In the genomic region with DNA sequence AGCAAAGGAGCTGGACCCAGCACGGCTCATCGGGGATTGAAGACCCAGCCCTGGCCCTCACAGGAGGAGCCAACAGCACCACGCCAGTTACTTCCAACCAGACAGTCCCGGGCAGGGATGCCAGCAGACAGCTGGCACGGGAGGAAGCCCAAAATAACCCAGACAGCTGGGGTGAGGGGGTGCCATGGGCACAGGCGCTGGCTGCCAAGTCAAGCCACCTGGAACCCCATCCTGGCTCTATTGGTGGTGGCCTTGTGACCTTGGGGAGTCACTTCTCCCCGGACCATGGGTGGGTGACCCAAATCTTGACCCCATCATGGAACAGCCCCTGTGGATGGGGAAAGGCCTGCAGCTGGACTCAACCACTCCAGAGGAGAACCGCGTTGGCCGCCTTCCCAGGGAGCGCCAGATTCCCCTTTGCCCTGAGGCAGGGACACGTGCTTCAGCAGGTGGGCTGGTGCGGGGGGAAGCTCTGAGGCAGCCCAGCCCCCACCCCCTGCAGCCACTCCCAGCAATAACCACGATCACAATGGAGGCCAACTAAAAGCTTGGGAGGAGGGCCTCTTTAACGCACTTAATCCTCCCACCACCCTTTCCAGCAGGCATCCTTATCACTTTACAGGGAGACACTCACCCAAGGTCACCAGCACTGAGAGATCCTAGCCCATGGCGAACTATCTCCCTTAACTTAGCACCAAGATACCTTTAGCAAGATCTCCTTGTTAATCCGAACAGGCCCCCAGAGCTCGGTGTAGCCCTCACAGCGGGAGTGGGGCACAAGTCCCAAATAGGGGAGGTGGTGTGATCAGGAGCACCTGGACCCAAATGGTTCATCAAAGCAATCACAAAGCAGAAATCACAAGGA, we compare ENCODE assay signal across 8 cellular contexts. TPM values are rescaled to one million over a fixed set of nuclear protein-coding genes. Genes with fewer than 3 reads are reported as not detected.
A peak's percentile ranks its signal among the peaks of the same experiment; 100 is the strongest.
DNase-seq lines count a peak whose midpoint lies in the region; ATAC-seq and TF ChIP-seq lines count a peak whose summit lies in the region.

No MANE protein-coding gene starts in this region.

- peaks cover 4% of the 10 kb centered on the region; the same call in 1 of the 2 replicates for H3K4me1 ChIP-seq in H9 (ENCODE audit: insufficient read depth, low read length)

- TF ChIP-seq CTCF in H9 (conservative IDR thresholded peaks at IDR 0.05): no peak
- TF ChIP-seq CTCF in brain microvascular endothelial cell (IDR thresholded peaks at IDR 0.05; ENCODE audit: low read depth, low read length, missing control alignments): no peak
- TF ChIP-seq CTCF in kidney epithelial cell (IDR thresholded peaks at IDR 0.05; ENCODE audit: insufficient read depth, low read length, poor library complexity, severe bottlenecking): no peak

- DNase-seq in H9 (no peak), NCI-H524 (lab: John Stamatoyannopoulos, UW) (peak; percentile 73 to 81), brain microvascular endothelial cell (no peak), kidney epithelial cell (ENCODE audit: low read depth) (no peak), HCEC 1CT (no peak)
- no peak for DNase-seq in stimulated activated effector memory CD8-positive, alpha-beta T cell treated with anti-CD3 and anti-CD28 coated beads, Interleukin-12 subunit alpha, Interleukin-12 subunit beta, amount 100 ng/mL, for 72 hours (ENCODE audit: low spot score in 2 of 2)

- H4K8ac ChIP-seq in H9 (replicated peaks; ENCODE audit: insufficient read length, low read depth, low read length): no peak overlapping the region

- peak overlapping the region; percentile 75 to 77 for H3K4me3 Mint-ChIP-seq in H9
- peak overlapping the region; percentile 97 for H3K4me3 Mint-ChIP-seq in stimulated activated effector memory CD8-positive, alpha-beta T cell treated with anti-CD3 and anti-CD28 coated beads, Interleukin-12 subunit alpha, Interleukin-12 subunit beta, amount 100 ng/mL, for 72 hours

- H4K91ac ChIP-seq in H9 (ENCODE audit: insufficient read length, low read depth, low read length): no peak overlapping the region

- no peak overlapping the region for H3K56ac ChIP-seq in H9 (ENCODE audit: insufficient read length, low read depth, low read length)

- no peak overlapping the region for H2AFZ ChIP-seq in H9 (ENCODE audit: low read length)

- H3K79me2 ChIP-seq in H9 (ENCODE audit: insufficient read depth, low read length): no peaks in the 10 kb centered on the region; the same call in 1 of the 2 replicates

- no peaks in the 10 kb centered on the region; the same call in 1 of the 2 replicates for H3K27me3 Mint-ChIP-seq in H9 (ENCODE audit: low read depth)

- H3K36me3 Mint-ChIP-seq in H9 (ENCODE audit: insufficient read depth in 1 of 3, low read depth in 3 of 3): peaks cover 17 to 38% (median 31%) of the 10 kb centered on the region in 3 experiments
- H3K36me3 Mint-ChIP-seq in stimulated activated effector memory CD8-positive, alpha-beta T cell treated with anti-CD3 and anti-CD28 coated beads, Interleukin-12 subunit alpha, Interleukin-12 subunit beta, amount 100 ng/mL, for 72 hours: peaks cover 84% of the 10 kb centered on the region

- no peak overlapping the region for H2BK120ac ChIP-seq in H9 (ENCODE audit: low read depth, low read length, poor library complexity, severe bottlenecking)

- H3K79me1 ChIP-seq in H9 (ENCODE audit: insufficient read depth, low read depth, low read length, poor library complexity, severe bottlenecking): no peaks in the 10 kb centered on the region

- peaks cover 3% of the 10 kb centered on the region for H3K36me3 ChIP-seq in brain microvascular endothelial cell (replicated peaks)
- peaks cover 1% of the 10 kb centered on the region for H3K36me3 ChIP-seq in kidney epithelial cell (ENCODE audit: control insufficient read depth, insufficient read depth, low read length)

- H3K9me3 Mint-ChIP-seq in H9: no peaks in the 10 kb centered on the region; a peak in 1 of 5 replicates
- H3K9me3 Mint-ChIP-seq in stimulated activated effector memory CD8-positive, alpha-beta T cell treated with anti-CD3 and anti-CD28 coated beads, Interleukin-12 subunit alpha, Interleukin-12 subunit beta, amount 100 ng/mL, for 72 hours: no peaks in the 10 kb centered on the region

- no peak overlapping the region for H2BK15ac ChIP-seq in H9 (ENCODE audit: low read depth, low read length)

- in situ Hi-C loops in brain microvascular endothelial cell (cut with HindIII; ENCODE audit: low pct_ligation_motif_present, low sequenced_read_pairs): no loop called here

- H2BK5ac ChIP-seq in H9 (ENCODE audit: insufficient read length, low read length): no peak overlapping the region

- H3K4me3 ChIP-seq in brain microvascular endothelial cell (ENCODE audit: low read depth, low read length) (peak overlapping the region; percentile 45), kidney epithelial cell (ENCODE audit: low read depth, low read length) (peak overlapping the region; percentile 55)

- H3K4ac ChIP-seq in H9 (ENCODE audit: low read depth, low read length): no peak overlapping the region

- no peak overlapping the region for H3K4me2 ChIP-seq in H9 (ENCODE audit: insufficient read depth, insufficient read length, low read length)

- H3K27ac Mint-ChIP-seq in H9: peak overlapping the region; percentile 12 to 93 (median 64); a peak in 5 of 7 replicates
- H3K27ac Mint-ChIP-seq in stimulated activated effector memory CD8-positive, alpha-beta T cell treated with anti-CD3 and anti-CD28 coated beads, Interleukin-12 subunit alpha, Interleukin-12 subunit beta, amount 100 ng/mL, for 72 hours: peak overlapping the region; percentile 87

- no peak overlapping the region for H3K9ac ChIP-seq in H9 (ENCODE audit: extremely low read depth, insufficient read length, low read length)

- H4K20me1 ChIP-seq in H9 (ENCODE audit: control insufficient read depth, insufficient read depth, insufficient read length): no peaks in the 10 kb centered on the region

- H4K5ac ChIP-seq in H9 (ENCODE audit: insufficient read length, low read depth, low read length): no peak overlapping the region

- peaks cover 47 to 49% of the 10 kb centered on the region in 2 experiments for H3K4me1 Mint-ChIP-seq in H9
- H3K4me1 Mint-ChIP-seq in stimulated activated effector memory CD8-positive, alpha-beta T cell treated with anti-CD3 and anti-CD28 coated beads, Interleukin-12 subunit alpha, Interleukin-12 subunit beta, amount 100 ng/mL, for 72 hours: peaks cover 50% of the 10 kb centered on the region

- H2BK12ac ChIP-seq in H9 (ENCODE audit: insufficient read length, low read depth, low read length): no peak overlapping the region

- H3K18ac ChIP-seq in H9 (ENCODE audit: insufficient read length, low read depth, low read length): no peak overlapping the region

- no CpG with 5 or more reads among the region's 19 CpGs for WGBS in H9 (ENCODE audit: extremely low coverage, insufficient read length, low lambda C conversion rate)

- H3K23me2 ChIP-seq in H9 (ENCODE audit: insufficient read length, low read depth, low read length, poor library complexity, severe bottlenecking): peaks cover 24% of the 10 kb centered on the region

- H2AK5ac ChIP-seq in H9 (ENCODE audit: insufficient read length, low read length): no peak overlapping the region

- no peak overlapping the region for H2BK20ac ChIP-seq in H9 (ENCODE audit: low read depth, low read length, poor library complexity, severe bottlenecking)

- H3K9me3 ChIP-seq in H9 (ENCODE audit: control insufficient read depth, low read depth, low read length): no peaks in the 10 kb centered on the region

- H3K27ac ChIP-seq in H9 (ENCODE audit: insufficient read length, low read depth, low read length) (no peak overlapping the region), brain microvascular endothelial cell (no peak overlapping the region)

- no peak overlapping the region for H3T11ph ChIP-seq in H9 (ENCODE audit: low read length)

- ATAC-seq in stimulated activated effector memory CD8-positive, alpha-beta T cell treated with anti-CD3 and anti-CD28 coated beads, Interleukin-12 subunit alpha, Interleukin-12 subunit beta, amount 100 ng/mL, for 72 hours: no peak
- ATAC-seq in HG02981 (IDR thresholded peaks at IDR 0.05; ENCODE audit: unreplicated experiment) (no peak), HG02884 (IDR thresholded peaks at IDR 0.05; ENCODE audit: unreplicated experiment) (no peak)

- no peak overlapping the region for H3K14ac ChIP-seq in H9 (ENCODE audit: insufficient read depth, low read length)

- H3K27me3 ChIP-seq in H9 (ENCODE audit: insufficient read depth, low read length) (no peaks in the 10 kb centered on the region), brain microvascular endothelial cell (replicated peaks) (no peaks in the 10 kb centered on the region), kidney epithelial cell (ENCODE audit: control insufficient read depth, insufficient read depth, low read length) (no peaks in the 10 kb centered on the region)

- no peak overlapping the region for H3K23ac ChIP-seq in H9 (ENCODE audit: insufficient read length, low read depth, low read length)

RNA-seq across cellular contexts. Expression of a gene that starts 4.7 kb away (rescaled TPM):
- total RNA-seq in H9 (2021) (29.1 and 29.3 TPM in 2 replicates), kidney epithelial cell (194 and 311 TPM in 2 replicates)

RNA-seq across cellular contexts. Expression of a gene that starts 5.6 kb away (rescaled TPM):
- total RNA-seq in H9 (2021) (38.2 and 40.4 TPM in 2 replicates), kidney epithelial cell (8.1 and 9.6 TPM in 2 replicates)

Comparison
In these comparisons a context has a peak if more than half of its experiments do, and no peak if none do; other contexts are left out.
1. DNase-seq: peak in NCI-H524 (2 of 2); none in H9 (single experiment), brain microvascular endothelial cell (single experiment), kidney epithelial cell (single experiment), stimulated activated effector memory CD8-positive, alpha-beta T cell treated with anti-CD3 and anti-CD28 coated beads, Interleukin-12 subunit alpha, Interleukin-12 subunit beta, amount 100 ng/mL, for 72 hours (0 of 2) and HCEC 1CT (single experiment).